ENCODE assay signal across 1 cellular context in genomic region chr20:49278817-49279676, GRCh38.
TF ChIP-seq lines count a peak whose summit lies in the region.

No MANE protein-coding gene starts in this region.

TF ChIP-seq in HEK293, 187 proteins besides CTCF, POLR2A, EP300 and RAD21 (continued from another document):
- 0 out of 2 replicates have a peak, but pooled peaks have one; percentile 45 for TF ChIP-seq ZFP37 (tag by site-specific recombination; IDR thresholded peaks at IDR 0.05)
- TF ChIP-seq ZNF311 (tag by site-specific recombination; IDR thresholded peaks at IDR 0.05; ENCODE audit: borderline replicate concordance) = no peak
- 0 out of 2 replicates have a peak, but pooled peaks have one; percentile 9 for TF ChIP-seq ZNF169 (tag by site-specific recombination; IDR thresholded peaks at IDR 0.05)
- TF ChIP-seq ZNF433 (tag by site-specific recombination; IDR thresholded peaks at IDR 0.05; ENCODE audit: low read depth) = 0 out of 2 replicates have a peak, but pooled peaks have one; percentile 6
- peak; percentile 50; the same call in 1 of the 2 replicates for TF ChIP-seq ZFHX2 (tag by site-specific recombination; conservative IDR thresholded peaks at IDR 0.05)
- TF ChIP-seq ZSCAN16 (tag by site-specific recombination; IDR thresholded peaks at IDR 0.05) = 0 out of 2 replicates have a peak, but pooled peaks have one; percentile 2
- TF ChIP-seq ZNF544 (tag by site-specific recombination; IDR thresholded peaks at IDR 0.05) = no peak
- peak; percentile 4; the same call in 1 of the 2 replicates for TF ChIP-seq YY2 (tag by site-specific recombination; IDR thresholded peaks at IDR 0.05)
- TF ChIP-seq ZNF830 (tag by site-specific recombination; IDR thresholded peaks at IDR 0.05; ENCODE audit: low read depth) = no peak
- no peak for TF ChIP-seq ZNF175 (tag by site-specific recombination; IDR thresholded peaks at IDR 0.05)
- no peak for TF ChIP-seq ELK4 (IDR thresholded peaks at IDR 0.05; ENCODE audit: borderline replicate concordance, low read depth, low read length)
- TF ChIP-seq BCL11B (tag by site-specific recombination; IDR thresholded peaks at IDR 0.05; ENCODE audit: low read depth) = no peak
- 0 out of 2 replicates have a peak, but pooled peaks have one; percentile 46 for TF ChIP-seq GFI1B (tag by site-specific recombination; IDR thresholded peaks at IDR 0.05)
- no peak; the same call in 1 of the 2 replicates for TF ChIP-seq ZNF513 (tag by site-specific recombination; IDR thresholded peaks at IDR 0.05)
- TF ChIP-seq ZNF248 (tag by site-specific recombination; IDR thresholded peaks at IDR 0.05) = peak; percentile 39; the same call in 1 of the 2 replicates
- no peak for TF ChIP-seq ZNF473 (tag by site-specific recombination; IDR thresholded peaks at IDR 0.05)
- TF ChIP-seq ZNF16 (tag by site-specific recombination; IDR thresholded peaks at IDR 0.05; ENCODE audit: low read depth) = 0 out of 2 replicates have a peak, but pooled peaks have one; percentile 5
- 0 out of 2 replicates have a peak, but pooled peaks have one; percentile 43 for TF ChIP-seq ZNF404 (tag by site-specific recombination; IDR thresholded peaks at IDR 0.05)
- TF ChIP-seq ZNF335 (tag by site-specific recombination; conservative IDR thresholded peaks at IDR 0.05) = 0 out of 2 replicates have a peak, but pooled peaks have one; percentile 5
- no peak for TF ChIP-seq KLF7 (tag by site-specific recombination; IDR thresholded peaks at IDR 0.05; ENCODE audit: borderline replicate concordance)
- no peak for TF ChIP-seq ZNF670 (tag by site-specific recombination; IDR thresholded peaks at IDR 0.05; ENCODE audit: low read depth)
- peak; percentile 85 for TF ChIP-seq ZNF121 (tag by site-specific recombination; IDR thresholded peaks at IDR 0.05)
- TF ChIP-seq MZF1 (tag by site-specific recombination; IDR thresholded peaks at IDR 0.05; ENCODE audit: borderline replicate concordance) = no peak
- TF ChIP-seq PRDM4 (tag by site-specific recombination; IDR thresholded peaks at IDR 0.05) = 0 out of 2 replicates have a peak, but pooled peaks have one; percentile 2
- TF ChIP-seq ZNF280C (tag by site-specific recombination; IDR thresholded peaks at IDR 0.05) = no peak
- TF ChIP-seq KLF1 (tag by site-specific recombination; IDR thresholded peaks at IDR 0.05) = no peak
- TF ChIP-seq ATF2 (tag by site-specific recombination; IDR thresholded peaks at IDR 0.05; ENCODE audit: low read depth) = no peak
- no peak for TF ChIP-seq SCRT2 (tag by site-specific recombination; IDR thresholded peaks at IDR 0.05)
- no peak for TF ChIP-seq ZNF626 (tag by site-specific recombination; IDR thresholded peaks at IDR 0.05)
- no peak for TF ChIP-seq SP3 (tag by site-specific recombination; IDR thresholded peaks at IDR 0.05)
- no peak for TF ChIP-seq SP2 (tag by site-specific recombination; IDR thresholded peaks at IDR 0.05)
- no peak for TF ChIP-seq ZBTB20 (tag by site-specific recombination; IDR thresholded peaks at IDR 0.05)
- TF ChIP-seq ZNF18 (tag by site-specific recombination; IDR thresholded peaks at IDR 0.05) = no peak
TF ChIP-seq in HEK293: peak in this region for 21.
